In the genomic region with DNA sequence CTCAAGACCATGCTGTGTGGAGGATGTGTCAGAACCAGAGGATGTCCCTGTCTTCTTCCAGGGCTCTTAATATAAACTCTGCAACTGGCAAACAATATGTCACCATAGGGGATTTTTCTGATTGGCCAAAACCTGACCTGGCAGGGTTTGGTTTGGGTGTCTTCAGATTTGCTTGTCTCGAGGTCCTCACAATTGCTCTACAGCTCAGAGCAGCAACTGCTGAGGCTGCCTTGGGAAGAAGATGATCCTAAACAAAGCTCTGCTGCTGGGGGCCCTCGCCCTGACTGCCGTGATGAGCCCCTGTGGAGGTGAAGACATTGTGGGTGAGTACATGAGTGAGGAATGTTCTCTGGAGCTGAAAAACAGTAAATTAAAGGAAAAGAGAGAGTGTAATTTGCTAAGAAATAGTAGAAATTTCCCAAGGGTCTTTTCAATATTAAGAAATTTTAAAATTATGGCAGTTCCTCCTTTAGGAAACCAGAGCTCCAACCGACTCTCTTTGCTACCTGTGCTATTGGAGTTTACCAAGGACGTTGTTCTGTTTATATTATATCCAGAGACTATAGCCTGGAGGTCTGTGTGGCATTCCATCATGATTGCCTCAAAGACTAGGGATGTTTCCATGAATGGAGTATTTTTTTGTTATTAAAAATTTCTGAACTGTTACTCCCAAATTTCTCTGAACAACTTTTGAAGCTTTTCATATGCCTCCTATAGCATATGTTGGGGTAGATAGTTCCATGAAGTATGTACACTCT, we compare ENCODE assay signal across 25 cellular contexts. TPM values are rescaled to one million over a fixed set of nuclear protein-coding genes. Genes with fewer than 3 reads are reported as not detected.
DNase-seq lines count a peak whose midpoint lies in the region; ATAC-seq and TF ChIP-seq lines count a peak whose summit lies in the region.
"Had no signal": no experiment of that assay in that cellular context is flagged by ENCODE, and none has a peak within 500 bp of the region (broad histone marks: within the 10 kb centered on the region; RNA-seq: fewer than 3 reads in every experiment).

A gene (plus strand): TSS at position 189 of the 758 bp plus-strand sequence. CDS start 53 bp downstream, at position 242.

- H3K4me2 ChIP-seq in neuronal stem cell (ENCODE audit: insufficient read depth, low read length, poor library complexity, severe bottlenecking): peak within 1 kb of the TSS; percentile 0
- H3K4me2 ChIP-seq: A549, BLaER1 had no signal

- H2BK12ac ChIP-seq in neuronal stem cell (ENCODE audit: low read length): no peak within 1 kb of the TSS

- no peak within 1 kb of the TSS for H3K9ac ChIP-seq in neuronal stem cell (ENCODE audit: low read depth, low read length, poor library complexity)
- H3K9ac ChIP-seq: BLaER1 had no signal

- H3K4me1 ChIP-seq in neuronal stem cell (ENCODE audit: control insufficient read depth in 2 of 2, insufficient read depth in 1 of 2, low read depth in 1 of 2, low read length in 2 of 2) (no peaks in the 10 kb centered on the region), heart left ventricle (no peaks in the 10 kb centered on the region)
- H3K4me1 ChIP-seq: A549, BLaER1 had no signal

- intact Hi-C loops in activated B cell treated with CpG ODN at 0.5 μM for 24 hours (cut with micrococcal nuclease) (no loop called here), heart left ventricle (cut with DNase I) (no loop called here)

- H3K9me3 ChIP-seq in neuronal stem cell (replicated peaks in 1 of 2; ENCODE audit: control insufficient read depth in 2 of 2, insufficient read depth in 1 of 2, low read depth in 1 of 2, low read length in 2 of 2) (no peaks in the 10 kb centered on the region), heart left ventricle (no peaks in the 10 kb centered on the region)
- H3K9me3 ChIP-seq: A549, BLaER1 had no signal

- no peak within 1 kb of the TSS for H2BK5ac ChIP-seq in neuronal stem cell (ENCODE audit: low read length)

- CTCF ChIA-PET in activated B cell treated with CpG ODN at 0.5 μM for 24 hours (lab: Charles Lee): no interaction called here

- DNase-seq in GM06990 (ENCODE audit: extremely low read depth, insufficient read length): no peak
- DNase-seq in activated B cell treated with CpG ODN at 0.5 μM for 24 hours: peak; percentile 41
- no peak for DNase-seq in neuronal stem cell (ENCODE audit: low spot score)
- no peak for DNase-seq in NCI-H2171 treated with DMSO at 0.1 percent for 48 hours (lab: John Stamatoyannopoulos, UW)
- DNase-seq in heart left ventricle: no peak
- DNase-seq in NCI-H146 treated with DMSO at 0.1 percent for 48 hours (lab: John Stamatoyannopoulos, UW; ENCODE audit: unreplicated experiment): no peak
- DNase-seq in NCI-H2196 (lab: John Stamatoyannopoulos, UW; ENCODE audit: unreplicated experiment): no peak
- DNase-seq: CD8-positive, alpha-beta memory T cell; DMS53; EL; MM.1S; NCI-H1092 treated with DMSO at 0.1 percent for 48 hours; NCI-H1694; NCI-H2081 treated with DMSO at 0.1 percent for 48 hours; NCI-H510A; NCI-H748 treated with DMSO at 0.1 percent for 48 hours; NK-92 treated with Interleukin-12 subunit alpha and Interleukin-12 subunit beta, amount 100 ng/mL, for 24 hours; OCI-M1; Right ventricle myocardium superior had no signal

- H3K27me3 ChIP-seq in GM06990 (replicated peaks; ENCODE audit: control insufficient read depth, insufficient read depth, low read length) (no peaks in the 10 kb centered on the region), neuronal stem cell (ENCODE audit: control insufficient read depth in 3 of 3, insufficient read depth in 3 of 3, low read depth in 1 of 3, low read length in 3 of 3) (peaks cover 0 to 7% (median 0%) of the 10 kb centered on the region in 3 experiments), heart left ventricle (peaks cover 0 to 80% (median 5%) of the 10 kb centered on the region in 9 donors)
- H3K27me3 ChIP-seq: BLaER1 had no signal

- H4K8ac ChIP-seq in neuronal stem cell (ENCODE audit: low read depth, low read length): no peak within 1 kb of the TSS

- WGBS in neuronal stem cell (ENCODE audit: extremely low coverage in 2 of 2, insufficient read length in 2 of 2, insufficient replicate concordance in 1 of 2), 2 donors: no CpG with 5 or more reads among the region's 5 CpGs
- WGBS in heart left ventricle, 4 donors: 65 to 76% (median 68%) methylated on average over 5 of the region's 5 CpGs

- H2AFZ ChIP-seq in neuronal stem cell (ENCODE audit: low read length): no peak within 1 kb of the TSS

- POLR2A ChIA-PET in activated B cell treated with CpG ODN at 0.5 μM for 24 hours (lab: Charles Lee): interaction anchor here (1.1 kb wide), 4 partner anchors 101 to 119 kb away, joined by 10 to 68 read pairs (median 18); a partner anchor contains a TSS

- H3K27ac ChIP-seq in neuronal stem cell (replicated peaks; ENCODE audit: low read length) (no peak within 1 kb of the TSS), heart left ventricle (no peak within 1 kb of the TSS)
- H3K27ac ChIP-seq: A549, BLaER1, HL-60 had no signal

- H2AK5ac ChIP-seq in neuronal stem cell (ENCODE audit: low read depth, low read length): no peak within 1 kb of the TSS

- H3K27me3 Mint-ChIP-seq in activated B cell treated with CpG ODN at 0.5 μM for 24 hours: peaks cover 19% of the 10 kb centered on the region

- peak; percentile 42 for TF ChIP-seq POLR2A in GM19193 (IDR thresholded peaks at IDR 0.05; ENCODE audit: extremely low read depth, insufficient read depth, insufficient read length)
- TF ChIP-seq POLR2A in heart left ventricle (IDR thresholded peaks at IDR 0.05): no peak

- TF ChIP-seq CTCF in GM06990 (IDR thresholded peaks at IDR 0.05; ENCODE audit: insufficient read depth, low read length, poor library complexity, severe bottlenecking) (no peak), activated B cell treated with CpG ODN at 0.5 μM for 24 hours (IDR thresholded peaks at IDR 0.05) (no peak), heart left ventricle (IDR thresholded peaks at IDR 0.05) (no peak)

- H3K36me3 ChIP-seq in GM06990 (ENCODE audit: control insufficient read depth, insufficient read depth, low read length): no peaks in the 10 kb centered on the region
- H3K36me3 ChIP-seq in neuronal stem cell (replicated peaks in 1 of 2; ENCODE audit: control insufficient read depth in 2 of 2, insufficient read depth in 2 of 2, low read length in 2 of 2): no peaks in the 10 kb centered on the region
- H3K36me3 ChIP-seq in heart left ventricle: no peaks in the 10 kb centered on the region

- no peaks in the 10 kb centered on the region for H3K9me3 Mint-ChIP-seq in activated B cell treated with CpG ODN at 0.5 μM for 24 hours
- H3K9me3 Mint-ChIP-seq: CD8-positive, alpha-beta memory T cell had no signal

- H3K4me1 Mint-ChIP-seq in activated B cell treated with CpG ODN at 0.5 μM for 24 hours: peaks cover 7% of the 10 kb centered on the region
- H3K4me1 Mint-ChIP-seq: CD8-positive, alpha-beta memory T cell had no signal

- H3K4me3 ChIP-seq in GM06990 (replicated peaks; ENCODE audit: low read depth, low read length): peak within 1 kb of the TSS; percentile 31; the same call in 1 of the 2 replicates
- no peak within 1 kb of the TSS for H3K4me3 ChIP-seq in neuronal stem cell (ENCODE audit: low read length in 2 of 2)
- no peak within 1 kb of the TSS for H3K4me3 ChIP-seq in heart left ventricle
- H3K4me3 ChIP-seq: A549, BLaER1 had no signal

- H3K23ac ChIP-seq in neuronal stem cell (ENCODE audit: low read depth, low read length, poor library complexity): no peak within 1 kb of the TSS

- H4K91ac ChIP-seq in neuronal stem cell (ENCODE audit: low read depth, low read length, poor library complexity): no peak within 1 kb of the TSS

- no peak within 1 kb of the TSS for H3K18ac ChIP-seq in neuronal stem cell (ENCODE audit: low read length)

- H3K4me3 Mint-ChIP-seq in activated B cell treated with CpG ODN at 0.5 μM for 24 hours: peak within 1 kb of the TSS; percentile 81

- peak within 1 kb of the TSS; percentile 83 for H3K27ac Mint-ChIP-seq in activated B cell treated with CpG ODN at 0.5 μM for 24 hours

- no peak within 1 kb of the TSS for H2BK15ac ChIP-seq in neuronal stem cell (ENCODE audit: low read length)

- no peak within 1 kb of the TSS for H3K4ac ChIP-seq in neuronal stem cell (ENCODE audit: low read length)

- peak; percentile 99 for ATAC-seq in activated B cell treated with CpG ODN at 0.5 μM for 24 hours (ENCODE audit: low read depth)
- ATAC-seq in heart left ventricle: no peak
- ATAC-seq: A549 had no signal

- H3K79me1 ChIP-seq in neuronal stem cell (ENCODE audit: low read depth, low read length): no peaks in the 10 kb centered on the region

- no peak within 1 kb of the TSS for H3K14ac ChIP-seq in neuronal stem cell (ENCODE audit: low read length)

- no peak within 1 kb of the TSS for H2BK120ac ChIP-seq in neuronal stem cell (ENCODE audit: low read depth, low read length)

- H3K36me3 Mint-ChIP-seq in activated B cell treated with CpG ODN at 0.5 μM for 24 hours (ENCODE audit: low read depth): peaks cover 4% of the 10 kb centered on the region
- H3K36me3 Mint-ChIP-seq: CD8-positive, alpha-beta memory T cell had no signal

RNA-seq across cellular contexts. Expression of the gene that starts here (rescaled TPM):
- total RNA-seq in activated B cell treated with CpG ODN at 0.5 μM for 24 hours (231 and 237 TPM in 2 replicates), heart left ventricle (10 to 100 TPM in 2 of 9 donors, 1 to 10 TPM in 1, under 1 TPM in 3, not detected in 3; 0.14 to 34.4 (median 1.6) TPM)
- polyA plus RNA-seq in neuronal stem cell (2013, experiment 1 of 2): not detected
- not detected for polyA plus RNA-seq in neuronal stem cell (2013, experiment 2 of 2)
- not detected for polyA plus RNA-seq in heart left ventricle
- total RNA-seq: H4, HT1080 had no signal
- polyA plus RNA-seq: A549 had no signal
